ENCODE assay signal across 7 cellular contexts in the genomic region with DNA sequence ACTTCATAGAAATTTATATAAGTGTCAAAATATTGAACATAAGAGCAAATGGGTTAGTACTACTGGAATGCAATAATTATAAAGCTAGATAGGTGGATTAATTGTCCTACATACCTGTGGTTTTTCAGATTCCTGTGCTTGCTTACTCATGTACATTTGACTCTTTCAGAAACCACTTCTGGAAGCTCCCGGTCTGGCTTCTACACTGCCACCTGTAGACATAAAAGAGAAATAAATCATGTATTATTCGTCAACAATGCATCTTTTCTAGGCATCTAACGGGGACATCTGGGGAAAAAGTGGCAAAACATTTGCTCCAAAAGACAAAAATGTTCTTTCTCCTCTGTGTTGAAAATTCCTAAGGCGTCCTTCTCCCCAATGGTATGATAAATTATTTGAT.
DNase-seq lines count a peak whose midpoint lies in the region; ATAC-seq and TF ChIP-seq lines count a peak whose summit lies in the region.

No MANE protein-coding gene starts in this region.

- no peaks in the 10 kb centered on the region for H3K9me3 Mint-ChIP-seq in T-cell
- peaks cover 33% of the 10 kb centered on the region for H3K9me3 Mint-ChIP-seq in endodermal cell
- H3K9me3 Mint-ChIP-seq in neural crest cell = no peaks in the 10 kb centered on the region

- H3K36me3 Mint-ChIP-seq in T-cell (peaks cover 7% of the 10 kb centered on the region), endodermal cell (ENCODE audit: low read depth) (peaks cover 33% of the 10 kb centered on the region), neural crest cell (ENCODE audit: low read depth) (peaks cover 7% of the 10 kb centered on the region)

- CTCF ChIA-PET in T-cell (lab: Charles Lee) = interaction anchor here in 1 of 2 donors (0.7 to 1.5 kb wide), 5 partner anchors 15 to 334 kb away, joined by 3 to 7 read pairs (median 3); no protein-coding TSS in a partner anchor

- H3K4me1 ChIP-seq in HUES64 (ENCODE audit: insufficient read depth, low read length) = peaks cover 24% of the 10 kb centered on the region
- no peaks in the 10 kb centered on the region for H3K4me1 ChIP-seq in endodermal cell (ENCODE audit: control insufficient read depth, insufficient read depth, low read length)

- H3K9me3 ChIP-seq in HUES64 (ENCODE audit: insufficient read depth, low read depth, low read length) (no peaks in the 10 kb centered on the region), endodermal cell (ENCODE audit: control insufficient read depth, low read length) (no peaks in the 10 kb centered on the region)

- peaks cover 0 to 3% of the 10 kb centered on the region in 2 donors for H3K27me3 Mint-ChIP-seq in T-cell
- no peaks in the 10 kb centered on the region for H3K27me3 Mint-ChIP-seq in endodermal cell (ENCODE audit: insufficient read depth)
- peaks cover 24% of the 10 kb centered on the region for H3K27me3 Mint-ChIP-seq in neural crest cell (ENCODE audit: low read depth)

- H3K36me3 ChIP-seq in HUES64 (ENCODE audit: insufficient read depth, low read length) (peaks cover 49% of the 10 kb centered on the region), endodermal cell (ENCODE audit: control insufficient read depth, insufficient read depth, low read length) (peaks cover 30% of the 10 kb centered on the region)

- peak overlapping the region; percentile 86 to 94 (median 91) for H3K4me3 Mint-ChIP-seq in T-cell
- H3K4me3 Mint-ChIP-seq in endodermal cell = peak overlapping the region; percentile 91
- peak overlapping the region; percentile 96 for H3K4me3 Mint-ChIP-seq in neural crest cell

- peaks cover 4 to 29% (median 12%) of the 10 kb centered on the region in 3 donors for H3K4me1 Mint-ChIP-seq in T-cell
- peaks cover 8% of the 10 kb centered on the region for H3K4me1 Mint-ChIP-seq in endodermal cell
- H3K4me1 Mint-ChIP-seq in neural crest cell = peaks cover 17% of the 10 kb centered on the region

- ATAC-seq in T-cell (replicated peaks in 1 of 4) (peak in 2 of 4 experiments; percentile 22 to 42), HG02981 (IDR thresholded peaks at IDR 0.05; ENCODE audit: unreplicated experiment) (no peak), GM21529 (IDR thresholded peaks at IDR 0.05; ENCODE audit: unreplicated experiment) (no peak)

- H3K9ac ChIP-seq in HUES64 (ENCODE audit: low read depth, low read length) (peak overlapping the region; percentile 91), endodermal cell (ENCODE audit: extremely low read depth, low read length, poor library complexity, severe bottlenecking) (peak overlapping the region; percentile 44)

- peak; percentile 50 for DNase-seq in DMS53 treated with DMSO at 0.1 percent for 48 hours (lab: John Stamatoyannopoulos, UW; ENCODE audit: unreplicated experiment)
- DNase-seq in T-cell = peak in 5 of 34 experiments; percentile 4 to 14 (median 6)
- DNase-seq in endodermal cell = no peak
- DNase-seq in neural crest cell (ENCODE audit: low read depth, low spot score) = no peak

- 0% methylated on average over 2 of the region's 4 CpGs for WGBS in HUES64
- WGBS in endodermal cell (ENCODE audit: insufficient coverage in 1 of 2, insufficient read length in 1 of 2), 2 experiments = 3 to 20% methylated on average over 1 to 3 of the region's 4 CpGs

- no peaks in the 10 kb centered on the region for H3K27me3 ChIP-seq in HUES64 (ENCODE audit: insufficient read depth, low read length)
- H3K27me3 ChIP-seq in endodermal cell (ENCODE audit: control insufficient read depth, insufficient read depth, low read length, poor library complexity, severe bottlenecking) = no peaks in the 10 kb centered on the region

- H3K27ac ChIP-seq in HUES64 (ENCODE audit: low read depth, low read length) (no peak overlapping the region; the same call in 1 of the 2 replicates), endodermal cell (ENCODE audit: low read depth, low read length) (no peak overlapping the region)

- TF ChIP-seq CTCF in endodermal cell (conservative IDR thresholded peaks at IDR 0.05) (peak; percentile 55), neural crest cell (conservative IDR thresholded peaks at IDR 0.05) (no peak)

- H3K4me3 ChIP-seq in HUES64 (ENCODE audit: low read length) = peak overlapping the region; percentile 97
- peak overlapping the region; percentile 92 for H3K4me3 ChIP-seq in endodermal cell (ENCODE audit: low read length)

- POLR2A ChIA-PET in T-cell (lab: Charles Lee) = no interaction called here

- peak overlapping the region; percentile 57 to 77 for H3K27ac Mint-ChIP-seq in T-cell
- no peak overlapping the region for H3K27ac Mint-ChIP-seq in endodermal cell
- no peak overlapping the region for H3K27ac Mint-ChIP-seq in neural crest cell (ENCODE audit: unreplicated experiment)

Comparison
In these comparisons a context has a peak if more than half of its experiments do, and no peak if none do; other contexts are left out.
1. H3K27ac Mint-ChIP-seq: peak in T-cell (2 of 2); none in endodermal cell (single experiment) and neural crest cell (single experiment).
2. Peak in every context shown above with its lines, with median percentiles within 50 percentile points of each other: H3K4me3 Mint-ChIP-seq.